18 cellular contexts compared by ENCODE assay signal in genomic region chr6:44896701-44897100, GRCh38.
DNase-seq lines count a peak whose midpoint lies in the region; ATAC-seq, FAIRE-seq and TF ChIP-seq lines count a peak whose summit lies in the region.
"Had no signal": no experiment of that assay in that cellular context is flagged by ENCODE, and none has a peak within 500 bp of the region (broad histone marks: within the 10 kb centered on the region; RNA-seq: fewer than 3 reads in every experiment).

No MANE protein-coding gene starts in this region.

- in situ Hi-C loops in K562 (cut with MboI) = no loop called here

- H3K9me3 ChIP-seq in A673 (ENCODE audit: low read depth, low read length, poor library complexity, severe bottlenecking) = no peaks in the 10 kb centered on the region
- H3K9me3 ChIP-seq in HEK293 (ENCODE audit: control insufficient read depth, insufficient read depth, low read depth, low read length) = no peaks in the 10 kb centered on the region
- H3K9me3 ChIP-seq in K562 (replicated peaks; ENCODE audit: control insufficient read depth, insufficient read depth, low read depth, low read length) = no peaks in the 10 kb centered on the region
- H3K9me3 ChIP-seq in smooth muscle cell (replicated peaks; ENCODE audit: low read depth) = no peaks in the 10 kb centered on the region
- peaks cover 6% of the 10 kb centered on the region for H3K9me3 ChIP-seq in MG63
- H3K9me3 ChIP-seq: Caco-2 had no signal

- no peaks in the 10 kb centered on the region for H3K79me2 ChIP-seq in K562 (ENCODE audit: control insufficient read depth, insufficient read depth, low read length)
- no peaks in the 10 kb centered on the region for H3K79me2 ChIP-seq in smooth muscle cell (ENCODE audit: low read depth)

- 17% methylated on average over 4 of the region's 4 CpGs for WGBS in K562 (ENCODE audit: insufficient coverage, low coverage, missing lambda C conversion rate)
- WGBS in smooth muscle cell (ENCODE audit: low lambda C conversion rate) = 51% methylated on average over 4 of the region's 4 CpGs

- DNase-seq in A673 (ENCODE audit: low spot score) (peak; percentile 56), K562 (ENCODE audit: extremely low read depth in 1 of 4, low spot score in 3 of 4) (no peak), smooth muscle cell (lab: John Stamatoyannopoulos, UW; ENCODE audit: unreplicated experiment) (no peak), MG63 (no peak)
- DNase-seq in stimulated activated CD8-positive, alpha-beta memory T cell treated with anti-CD3 and anti-CD28 coated beads, Interleukin-4, amount 100 ng/mL, for 48 hours = no peak
- DNase-seq: ACHN; Caco-2; CD4-positive, alpha-beta T cell; GDM1; GOT3; H7 had no signal

- peak; percentile 57 for FAIRE-seq in K562 (lab: Jason Lieb, UNC)
- FAIRE-seq: GM12892, GM18507, HTR-8/SVneo had no signal

- no peak overlapping the region for H3K4me2 ChIP-seq in K562 (ENCODE audit: insufficient read depth, low read length)
- peak overlapping the region; percentile 4 for H3K4me2 ChIP-seq in smooth muscle cell

- TF ChIP-seq CTCF in A673 (conservative IDR thresholded peaks at IDR 0.05; ENCODE audit: low read depth, low read length) (no peak), HEK293 (tag by site-specific recombination; IDR thresholded peaks at IDR 0.05) (no peak), K562 (IDR thresholded peaks at IDR 0.05 in 2 of 3, conservative IDR thresholded peaks at IDR 0.05 in 1 of 3; ENCODE audit: insufficient read depth in 2 of 3, low read depth in 1 of 3, low read length in 3 of 3) (no peak), smooth muscle cell (IDR thresholded peaks at IDR 0.05; ENCODE audit: borderline replicate concordance, insufficient read depth, poor library complexity, severe bottlenecking) (no peak)

- no peak for TF ChIP-seq EP300 in K562 (IDR thresholded peaks at IDR 0.05; ENCODE audit: low read length)

- H3K36me3 ChIP-seq in A673 (ENCODE audit: insufficient read depth, low read length, poor library complexity, severe bottlenecking) (no peaks in the 10 kb centered on the region), HEK293 (ENCODE audit: control insufficient read depth in 2 of 2, insufficient read depth in 1 of 2, low read length in 2 of 2) (no peaks in the 10 kb centered on the region), K562 (ENCODE audit: control insufficient read depth, insufficient read depth, low read length) (no peaks in the 10 kb centered on the region), smooth muscle cell (ENCODE audit: low read depth) (no peaks in the 10 kb centered on the region), MG63 (no peaks in the 10 kb centered on the region)

- peaks cover 3% of the 10 kb centered on the region for H3F3A ChIP-seq in smooth muscle cell (ENCODE audit: low read depth)

- H3K4me1 ChIP-seq in A673 (ENCODE audit: insufficient read depth, low read length, poor library complexity, severe bottlenecking) = peaks cover 10% of the 10 kb centered on the region
- H3K4me1 ChIP-seq in HEK293 (ENCODE audit: control insufficient read depth, insufficient read depth, low read length) = no peaks in the 10 kb centered on the region
- H3K4me1 ChIP-seq in K562 (replicated peaks in 1 of 2; ENCODE audit: control insufficient read depth in 2 of 2, insufficient read depth in 2 of 2, low read length in 2 of 2) = peaks cover 3 to 4% of the 10 kb centered on the region in 2 experiments; a peak in 3 of 5 replicates
- peaks cover 3% of the 10 kb centered on the region for H3K4me1 ChIP-seq in smooth muscle cell (ENCODE audit: low read depth)
- H3K4me1 ChIP-seq: Caco-2 had no signal

- H4K20me1 ChIP-seq in K562 (replicated peaks; ENCODE audit: control insufficient read depth, insufficient read depth, low read length) (no peaks in the 10 kb centered on the region), smooth muscle cell (ENCODE audit: low read depth) (no peaks in the 10 kb centered on the region)

- no peak for ATAC-seq in K562
- no peak for ATAC-seq in GM18868 (IDR thresholded peaks at IDR 0.05; ENCODE audit: unreplicated experiment)
- ATAC-seq: HCT116 had no signal

- H3K27ac ChIP-seq in A673 (ENCODE audit: low read depth, low read length, poor library complexity, severe bottlenecking) = no peak overlapping the region
- no peak overlapping the region for H3K27ac ChIP-seq in HEK293 (ENCODE audit: extremely low read depth, low read depth, low read length)
- H3K27ac ChIP-seq in K562 (ENCODE audit: extremely low read depth, low read depth, low read length) = no peak overlapping the region
- H3K27ac ChIP-seq in smooth muscle cell (ENCODE audit: low read depth) = peak overlapping the region; percentile 37
- H3K27ac ChIP-seq: C4-2B had no signal

- TF ChIP-seq POLR2A in K562 (conservative IDR thresholded peaks at IDR 0.05) = no peak

- no peaks in the 10 kb centered on the region for H3K27me3 ChIP-seq in A673 (replicated peaks; ENCODE audit: insufficient read depth, low read depth, low read length, poor library complexity)
- H3K27me3 ChIP-seq in K562 (ENCODE audit: control insufficient read depth in 2 of 2, insufficient read depth in 2 of 2, low read length in 2 of 2) = no peaks in the 10 kb centered on the region
- no peaks in the 10 kb centered on the region for H3K27me3 ChIP-seq in smooth muscle cell (ENCODE audit: low read depth)
- H3K27me3 ChIP-seq in MG63 = no peaks in the 10 kb centered on the region

- POLR2A ChIA-PET in A673 (lab: Charles Lee; ENCODE audit: low non-redundant PET) = no interaction called here
- POLR2A ChIA-PET in HEK293 (lab: Yijun Ruan, JAX) = no interaction called here
- POLR2A ChIA-PET in K562 (lab: Yijun Ruan, JAX) = no interaction called here

- H3K9ac ChIP-seq in K562 (ENCODE audit: insufficient read depth in 1 of 2, low read depth in 2 of 2, low read length in 2 of 2) (no peak overlapping the region), smooth muscle cell (ENCODE audit: low read depth) (no peak overlapping the region)

- CTCF ChIA-PET in A673 (lab: Charles Lee) (no interaction called here), HEK293 (lab: Yijun Ruan, JAX) (no interaction called here), K562 (lab: Yijun Ruan, JAX; ENCODE audit: low intra/inter-chr PET ratio) (no interaction called here)

- H3K9me1 ChIP-seq in K562 (ENCODE audit: control insufficient read depth, insufficient read depth, low read length) = no peaks in the 10 kb centered on the region

- no TSS peak for BruUV-seq in A673 (replicated peaks; lab: Mats Ljungman, UMichigan)
- no TSS peak for BruUV-seq in K562 (replicated peaks; lab: Mats Ljungman, UMichigan)

- no peak overlapping the region for H2AFZ ChIP-seq in K562 (ENCODE audit: low read depth, low read length)
- no peak overlapping the region for H2AFZ ChIP-seq in smooth muscle cell (ENCODE audit: low read depth)

- no peak for TF ChIP-seq RAD21 in K562 (CRISPR knock-in tag; conservative IDR thresholded peaks at IDR 0.05 in 1 of 2, IDR thresholded peaks at IDR 0.05 in 1 of 2)

- intact Hi-C loops in A673 (cut with micrococcal nuclease; ENCODE audit: unreplicated experiment) = no loop called here
- intact Hi-C loops in K562 (cut with micrococcal nuclease) = no loop called here

- H3K4me3 ChIP-seq in A673 (ENCODE audit: low read depth, low read length, poor library complexity, severe bottlenecking) (no peak overlapping the region), HEK293 (ENCODE audit: low read depth, low read length) (no peak overlapping the region), K562 (no peak overlapping the region), smooth muscle cell (no peak overlapping the region), MG63 (no peak overlapping the region)

TF ChIP-seq in HEK293, 187 proteins besides CTCF, POLR2A, EP300 and RAD21:
- TF ChIP-seq ZNF664 (tag by site-specific recombination; IDR thresholded peaks at IDR 0.05) = 0 out of 2 replicates have a peak, but pooled peaks have one; percentile 9
- TF ChIP-seq, protein P1, sequence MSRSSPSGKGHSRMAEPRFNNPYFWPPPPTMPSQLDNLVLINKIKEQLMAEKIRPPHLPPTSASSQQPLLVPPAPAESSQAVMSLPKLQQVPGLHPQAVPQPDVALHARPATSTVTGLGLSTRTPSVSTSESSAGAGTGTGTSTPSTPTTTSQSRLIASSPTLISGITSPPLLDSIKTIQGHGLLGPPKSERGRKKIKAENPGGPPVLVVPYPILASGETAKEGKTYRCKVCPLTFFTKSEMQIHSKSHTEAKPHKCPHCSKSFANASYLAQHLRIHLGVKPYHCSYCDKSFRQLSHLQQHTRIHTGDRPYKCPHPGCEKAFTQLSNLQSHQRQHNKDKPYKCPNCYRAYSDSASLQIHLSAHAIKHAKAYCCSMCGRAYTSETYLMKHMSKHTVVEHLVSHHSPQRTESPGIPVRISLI (tag by site-specific recombination; IDR thresholded peaks at IDR 0.05) = no peak

TF ChIP-seq in K562, 482 proteins besides CTCF, POLR2A, EP300 and RAD21:
- TF ChIP-seq ESRRA (IDR thresholded peaks at IDR 0.05; ENCODE audit: borderline replicate concordance, low read depth) (peak; percentile 75), PPARD (CRISPR knock-in tag; IDR thresholded peaks at IDR 0.05) (no peak), NFIC (IDR thresholded peaks at IDR 0.05) (peak; percentile 50)
